Comparison of ENCODE assay signal across 25 cellular contexts in the genomic region with DNA sequence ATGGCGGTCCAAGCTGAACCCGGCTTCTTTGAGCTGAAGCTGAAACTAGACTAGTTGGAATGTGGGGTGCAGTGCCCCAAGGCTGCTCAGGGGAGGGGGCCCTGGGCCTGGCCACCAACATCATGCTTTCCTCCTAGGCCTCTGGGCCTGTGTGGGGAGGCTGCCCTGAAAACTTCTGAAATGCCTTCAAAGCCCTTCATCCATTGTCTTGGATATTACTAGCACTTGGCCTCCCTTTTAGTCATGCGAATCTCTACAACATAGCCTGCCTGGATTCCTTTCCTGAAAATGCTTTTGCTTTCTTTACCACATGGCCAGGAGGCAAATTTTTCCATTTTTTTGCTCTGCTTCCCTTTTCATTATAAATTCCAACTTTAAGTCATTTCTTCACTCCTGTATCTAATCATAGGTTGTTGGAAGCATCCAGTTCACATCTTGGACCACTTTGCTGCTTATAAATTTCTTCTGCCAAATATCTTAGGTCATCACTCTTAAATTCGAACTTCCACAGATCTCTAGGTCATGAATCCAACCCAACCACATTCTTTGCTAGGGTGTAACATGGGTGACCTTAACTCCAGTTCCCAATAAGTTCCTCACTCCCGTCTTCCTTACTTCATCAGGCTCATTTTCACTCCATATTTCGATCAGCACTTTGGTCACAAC.
DNase-seq lines count a peak whose midpoint lies in the region; ATAC-seq and TF ChIP-seq lines count a peak whose summit lies in the region.
"Had no signal": no experiment of that assay in that cellular context is flagged by ENCODE, and none has a peak within 500 bp of the region (broad histone marks: within the 10 kb centered on the region; RNA-seq: fewer than 3 reads in every experiment).

No MANE protein-coding gene starts in this region.

- WGBS in heart right ventricle, 2 donors: 82 to 85% methylated on average over 6 of the region's 6 CpGs
- WGBS in heart left ventricle, 4 donors: 82 to 87% (median 85%) methylated on average over 6 of the region's 6 CpGs
- 75 to 83% methylated on average over 6 of the region's 6 CpGs for WGBS in aorta, 2 donors
- WGBS in stomach, 5 donors: 70 to 83% (median 77%) methylated on average over 6 of the region's 6 CpGs

- peak in 5 of 8 donors; percentile 17 to 66 (median 41) for ATAC-seq in heart right ventricle
- no peak for ATAC-seq in heart left ventricle
- no peak for ATAC-seq in T-helper 17 cell
- peak; percentile 56 for ATAC-seq in left ventricle myocardium superior
- ATAC-seq in aorta (ENCODE audit: low FRiP score): peak; percentile 37
- ATAC-seq: left colon; stimulated activated naive CD8-positive, alpha-beta T cell treated with anti-CD3 and anti-CD28 coated beads, Interleukin-15, amount 100 ng/mL, for 72 hours had no signal

- H3K27me3 Mint-ChIP-seq in T-helper 17 cell: peaks cover 13% of the 10 kb centered on the region
- H3K27me3 Mint-ChIP-seq: activated CD4-positive, alpha-beta T cell treated with anti-CD3 and anti-CD28 coated beads, Interleukin-2, amount 10 ng/mL, durations not matched to agents 7 days and 5 days; CD4-positive, CD25-positive, alpha-beta regulatory T cell; central memory CD8-positive, alpha-beta T cell; stimulated activated naive CD8-positive, alpha-beta T cell treated with anti-CD3 and anti-CD28 coated beads, Interleukin-15, amount 100 ng/mL, for 72 hours had no signal

- H3K36me3 Mint-ChIP-seq in T-helper 17 cell (ENCODE audit: low read depth): peaks cover 3% of the 10 kb centered on the region
- H3K36me3 Mint-ChIP-seq: CD4-positive, CD25-positive, alpha-beta regulatory T cell had no signal

- H3K9me3 ChIP-seq in heart right ventricle: no peaks in the 10 kb centered on the region
- H3K9me3 ChIP-seq in heart left ventricle: no peaks in the 10 kb centered on the region
- no peaks in the 10 kb centered on the region for H3K9me3 ChIP-seq in T-helper 17 cell (ENCODE audit: control insufficient read depth, low read length, poor library complexity, severe bottlenecking)
- no peaks in the 10 kb centered on the region for H3K9me3 ChIP-seq in aorta (ENCODE audit: control insufficient read depth, low read length)
- H3K9me3 ChIP-seq in stomach: no peaks in the 10 kb centered on the region
- H3K9me3 ChIP-seq: esophagus muscularis mucosa had no signal

- H3K4me1 ChIP-seq in heart right ventricle (peaks cover 0 to 8% (median 0%) of the 10 kb centered on the region in 9 donors), heart left ventricle (peaks cover 0 to 6% (median 0%) of the 10 kb centered on the region in 12 donors), aorta (ENCODE audit: control insufficient read depth in 1 of 2, insufficient read depth in 2 of 2, low read length in 2 of 2) (no peaks in the 10 kb centered on the region), stomach (no peaks in the 10 kb centered on the region)
- H3K4me1 ChIP-seq: esophagus muscularis mucosa had no signal

- H3K27ac ChIP-seq in heart right ventricle: peak overlapping the region in 2 of 10 donors; percentile 12 to 21
- H3K27ac ChIP-seq in heart left ventricle: peak overlapping the region in 2 of 12 donors; percentile 2 to 30
- no peak overlapping the region for H3K27ac ChIP-seq in aorta (ENCODE audit: low read depth in 1 of 2, low read length in 2 of 2)
- no peak overlapping the region for H3K27ac ChIP-seq in stomach

- no peak for TF ChIP-seq POLR2A in heart left ventricle (IDR thresholded peaks at IDR 0.05)
- TF ChIP-seq POLR2A in stomach (IDR thresholded peaks at IDR 0.05): no peak

- intact Hi-C loops in heart right ventricle (cut with DNase I): loop anchor here in 1 of 10 donors (5.0 kb wide), 1 partner anchor 670 kb away; no protein-coding TSS in a partner anchor
- intact Hi-C loops in heart left ventricle (cut with DNase I): loop anchor here in 1 of 10 donors (10.0 kb wide), 1 partner anchor 228 kb away; no protein-coding TSS in a partner anchor
- intact Hi-C loops in left ventricle myocardium superior (cut with micrococcal nuclease): no loop called here
- intact Hi-C loops in aorta (cut with DNase I): no loop called here
- intact Hi-C loops in stomach (cut with DNase I; ENCODE audit: low total_unique reads): no loop called here

- H3K27me3 ChIP-seq in heart right ventricle (no peaks in the 10 kb centered on the region), heart left ventricle (no peaks in the 10 kb centered on the region), aorta (ENCODE audit: control insufficient read depth in 1 of 2, insufficient read depth in 2 of 2, low read length in 1 of 2) (no peaks in the 10 kb centered on the region), stomach (no peaks in the 10 kb centered on the region)
- H3K27me3 ChIP-seq: esophagus muscularis mucosa had no signal

- no peak for TF ChIP-seq CTCF in heart right ventricle (IDR thresholded peaks at IDR 0.05)
- TF ChIP-seq CTCF in heart left ventricle (IDR thresholded peaks at IDR 0.05): no peak
- no peak for TF ChIP-seq CTCF in stomach (IDR thresholded peaks at IDR 0.05)

- H3K36me3 ChIP-seq in heart right ventricle (no peaks in the 10 kb centered on the region), heart left ventricle (no peaks in the 10 kb centered on the region), aorta (ENCODE audit: control insufficient read depth in 1 of 2, insufficient read depth in 2 of 2, low read length in 1 of 2) (no peaks in the 10 kb centered on the region), stomach (no peaks in the 10 kb centered on the region)
- H3K36me3 ChIP-seq: esophagus muscularis mucosa had no signal

- peak overlapping the region; percentile 1 for H3K27ac Mint-ChIP-seq in T-helper 17 cell
- H3K27ac Mint-ChIP-seq: activated CD4-positive, alpha-beta T cell treated with anti-CD3 and anti-CD28 coated beads, Interleukin-2, amount 10 ng/mL, durations not matched to agents 7 days and 5 days; nephron progenitor cell; stimulated activated naive CD8-positive, alpha-beta T cell treated with anti-CD3 and anti-CD28 coated beads, Interleukin-15, amount 100 ng/mL, for 72 hours had no signal

- no peak for DNase-seq in heart right ventricle
- no peak for DNase-seq in heart left ventricle
- no peak for DNase-seq in T-helper 17 cell
- no peak for DNase-seq in left ventricle myocardium superior
- no peak for DNase-seq in aorta
- DNase-seq in stimulated activated CD4-positive, alpha-beta T cell treated with anti-CD3 and anti-CD28 coated beads, Interleukin-4, amount 100 ng/mL, for 1 hour: no peak
- no peak for DNase-seq in glomerular visceral epithelial cell (ENCODE audit: extremely low spot score)
- no peak for DNase-seq in stomach
- DNase-seq: activated CD4-positive, alpha-beta T cell treated with anti-CD3 and anti-CD28 coated beads, Interleukin-2, amount 10 ng/mL, durations not matched to agents 7 days and 5 days; activated CD8-positive, alpha-beta memory T cell treated with anti-CD3 and anti-CD28 coated beads, Interleukin-2, amount 50 U/mL, for 4 hours; activated gamma-delta T cell treated with Interleukin-2 at 50 U/mL for 16 hours; amygdala; CD4-positive, CD25-positive, alpha-beta regulatory T cell; hippocampal formation; left colon; midbrain; NCI-H1417; NCI-H526; nephron progenitor cell; SHP77 treated with DMSO at 0.1 percent for 48 hours; stimulated activated CD4-positive, alpha-beta T cell treated with anti-CD3 and anti-CD28 coated beads, Interleukin-2, amount 100 ng/mL, for 48 hours; stimulated activated naive CD8-positive, alpha-beta T cell treated with anti-CD3 and anti-CD28 coated beads, Interleukin-15, amount 100 ng/mL, for 72 hours had no signal

- H3K4me3 ChIP-seq in heart right ventricle (no peak overlapping the region), heart left ventricle (no peak overlapping the region), aorta (ENCODE audit: low read length in 2 of 2) (no peak overlapping the region), stomach (no peak overlapping the region)
- H3K4me3 ChIP-seq: esophagus muscularis mucosa, skin epidermis had no signal

- peaks cover 9% of the 10 kb centered on the region for H3K4me1 Mint-ChIP-seq in T-helper 17 cell
- H3K4me1 Mint-ChIP-seq: CD4-positive, CD25-positive, alpha-beta regulatory T cell; central memory CD8-positive, alpha-beta T cell; nephron progenitor cell had no signal

- no peak overlapping the region for H3K4me3 Mint-ChIP-seq in T-helper 17 cell
- H3K4me3 Mint-ChIP-seq: activated CD4-positive, alpha-beta T cell treated with anti-CD3 and anti-CD28 coated beads, Interleukin-2, amount 10 ng/mL, durations not matched to agents 7 days and 5 days; CD4-positive, CD25-positive, alpha-beta regulatory T cell; central memory CD8-positive, alpha-beta T cell; nephron progenitor cell; stimulated activated naive CD8-positive, alpha-beta T cell treated with anti-CD3 and anti-CD28 coated beads, Interleukin-15, amount 100 ng/mL, for 72 hours had no signal

- no peak for TF ChIP-seq EP300 in stomach (IDR thresholded peaks at IDR 0.05)

Comparison
In these comparisons a context has a peak if more than half of its experiments do, and no peak if none do; other contexts are left out.
1. ATAC-seq: peak in heart right ventricle (5 of 8), left ventricle myocardium superior (single experiment) and aorta (single experiment); none in heart left ventricle (0 of 4) and T-helper 17 cell (single experiment).